In the genomic region with DNA sequence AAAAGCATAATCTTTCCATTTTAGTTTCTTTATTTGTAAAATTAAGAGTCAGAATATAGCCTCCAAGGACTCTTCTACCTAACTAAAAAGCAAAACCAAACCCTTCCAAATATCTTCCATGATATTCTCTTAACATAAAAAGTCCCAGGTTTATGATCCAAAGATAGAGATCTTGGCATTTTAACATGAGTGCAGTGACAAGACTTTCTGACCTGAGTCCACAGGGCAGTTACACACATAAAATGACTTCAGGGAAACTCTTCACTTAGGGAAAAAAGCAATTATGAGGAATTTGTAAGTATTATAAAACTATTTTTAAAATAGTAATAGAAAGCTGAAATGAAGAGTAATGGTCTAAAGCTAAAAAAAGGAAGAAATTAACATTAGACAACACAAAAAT, we compare ENCODE assay signal across 30 cellular contexts.
"Had no signal": no experiment of that assay in that cellular context is flagged by ENCODE, and none has a peak within 500 bp of the region (broad histone marks: within the 10 kb centered on the region; RNA-seq: fewer than 3 reads in every experiment).

No MANE protein-coding gene starts in this region.

- H3K4me3 ChIP-seq: neural progenitor cell, ovary, psoas muscle, right lobe of liver, sigmoid colon, smooth muscle cell, spleen, stomach, thoracic aorta, thyroid gland, tibial nerve, upper lobe of left lung, vagina had no signal

- DNase-seq: natural killer cell; occipital lobe; ovary; posterior cingulate gyrus; psoas muscle; right cardiac atrium; right lobe of liver; sigmoid colon; spleen; stimulated activated CD4-positive, alpha-beta T cell treated with anti-CD3 and anti-CD28 coated beads, Interleukin-12 subunit alpha, Interleukin-12 subunit beta, amount 100 ng/mL, for 4 hours; stimulated activated CD4-positive, alpha-beta T cell treated with anti-CD3 and anti-CD28 coated beads, Interleukin-1b, Interleukin-23, amount 100 ng/mL, for 48 hours; stimulated activated CD4-positive, alpha-beta T cell treated with anti-CD3 and anti-CD28 coated beads, Interleukin-4, amount 100 ng/mL, for 1 hour; stimulated activated CD4-positive, alpha-beta T cell treated with anti-CD3 and anti-CD28 coated beads, Interleukin-4, amount 100 ng/mL, for 4 hours; stimulated activated CD8-positive, alpha-beta memory T cell treated with anti-CD3 and anti-CD28 coated beads, Interleukin-4, amount 100 ng/mL, for 48 hours; stimulated activated naive CD4-positive, alpha-beta T cell treated with Interleukin-2 at 50 U/mL for 16 hours; stomach; thyroid gland; trophoblast cell; upper lobe of left lung had no signal

- H3K27me3 ChIP-seq: neural progenitor cell, ovary, right lobe of liver, sigmoid colon, stomach, thyroid gland, tibial nerve, upper lobe of left lung, vagina had no signal

- H3K4me3 Mint-ChIP-seq: natural killer cell; nephron; neural progenitor cell; stimulated activated memory B cell treated with anti-CD40 and anti-IgM and Interleukin-4, amounts not matched to agents 10 μg/mL and 1 μg/mL and 100 μg/mL, for 72 hours; stimulated activated naive CD8-positive, alpha-beta T cell treated with anti-CD3 and anti-CD28 coated beads, Interleukin-15, Interleukin-2, amounts not matched to agents 100 ng/mL and 50 ng/mL, for 24 hours had no signal

- H3K9me3 Mint-ChIP-seq: nephron; neural progenitor cell; stimulated activated memory B cell treated with anti-CD40 and anti-IgM and Interleukin-4, amounts not matched to agents 10 μg/mL and 1 μg/mL and 100 μg/mL, for 72 hours; stimulated activated naive CD8-positive, alpha-beta T cell treated with anti-CD3 and anti-CD28 coated beads, Interleukin-15, Interleukin-2, amounts not matched to agents 100 ng/mL and 50 ng/mL, for 24 hours had no signal

- ATAC-seq: natural killer cell; psoas muscle; right lobe of liver; stimulated activated memory B cell treated with anti-CD40 and anti-IgM and Interleukin-4, amounts not matched to agents 10 μg/mL and 1 μg/mL and 100 μg/mL, for 72 hours had no signal

- H3K27ac Mint-ChIP-seq: natural killer cell; neural progenitor cell; progenitor cell of endocrine pancreas; stimulated activated memory B cell treated with anti-CD40 and anti-IgM and Interleukin-4, amounts not matched to agents 10 μg/mL and 1 μg/mL and 100 μg/mL, for 72 hours; stimulated activated naive CD8-positive, alpha-beta T cell treated with anti-CD3 and anti-CD28 coated beads, Interleukin-15, Interleukin-2, amounts not matched to agents 100 ng/mL and 50 ng/mL, for 24 hours had no signal

- FAIRE-seq: urothelium cell line had no signal

- H3K36me3 Mint-ChIP-seq: natural killer cell; stimulated activated memory B cell treated with anti-CD40 and anti-IgM and Interleukin-4, amounts not matched to agents 10 μg/mL and 1 μg/mL and 100 μg/mL, for 72 hours had no signal

- H3K36me3 ChIP-seq: neural progenitor cell, ovary, right lobe of liver, sigmoid colon, spleen, stomach, thoracic aorta, thyroid gland, tibial nerve, upper lobe of left lung, vagina had no signal

- H3K27ac ChIP-seq: neural progenitor cell, ovary, parathyroid adenoma, psoas muscle, right lobe of liver, sigmoid colon, spleen, stomach, thoracic aorta, thyroid gland, tibial nerve, upper lobe of left lung, vagina had no signal

- H3K4me1 Mint-ChIP-seq: natural killer cell; neural progenitor cell; stimulated activated memory B cell treated with anti-CD40 and anti-IgM and Interleukin-4, amounts not matched to agents 10 μg/mL and 1 μg/mL and 100 μg/mL, for 72 hours had no signal

- H3K9me3 ChIP-seq: ovary, psoas muscle, right lobe of liver, sigmoid colon, spleen, stomach, thoracic aorta, thyroid gland, tibial nerve, upper lobe of left lung, vagina had no signal

- H3K27me3 Mint-ChIP-seq: progenitor cell of endocrine pancreas; stimulated activated memory B cell treated with anti-CD40 and anti-IgM and Interleukin-4, amounts not matched to agents 10 μg/mL and 1 μg/mL and 100 μg/mL, for 72 hours; stimulated activated naive CD8-positive, alpha-beta T cell treated with anti-CD3 and anti-CD28 coated beads, Interleukin-15, Interleukin-2, amounts not matched to agents 100 ng/mL and 50 ng/mL, for 24 hours had no signal

- H3K4me1 ChIP-seq: neural progenitor cell, parathyroid adenoma, psoas muscle, right lobe of liver, sigmoid colon, spleen, stomach, thyroid gland, tibial nerve, upper lobe of left lung, vagina had no signal
